In genomic region chr6:2770171-2770570, GRCh38 we compare ENCODE assay signal across 10 cellular contexts. TPM values are rescaled to one million over a fixed set of nuclear protein-coding genes. Genes with fewer than 3 reads are reported as not detected.
A peak's percentile ranks its signal among the peaks of the same experiment; 100 is the strongest.
DNase-seq lines count a peak whose midpoint lies in the region; ATAC-seq and TF ChIP-seq lines count a peak whose summit lies in the region.
"Had no signal": no experiment of that assay in that cellular context is flagged by ENCODE, and none has a peak within 500 bp of the region (broad histone marks: within the 10 kb centered on the region; RNA-seq: fewer than 3 reads in every experiment).

No MANE protein-coding gene starts in this region.

- H3K4me3 Mint-ChIP-seq in T-helper 17 cell: no peak overlapping the region
- H3K4me3 Mint-ChIP-seq: activated naive CD8-positive, alpha-beta T cell treated with anti-CD3 and anti-CD28 coated beads for 36 hours had no signal

- no peak overlapping the region for H2AFZ ChIP-seq in osteoblast (ENCODE audit: low read length)

- DNase-seq in HEK293T (ENCODE audit: extremely low spot score) (peak; percentile 56), T-helper 17 cell (no peak), cardiac septum (ENCODE audit: low spot score) (peak; percentile 85), retina (peak; percentile 31), osteoblast (ENCODE audit: insufficient read length, low spot score, missing footprints) (no peak), KG1 (lab: John Stamatoyannopoulos, UW) (no peak)
- no peak for DNase-seq in activated CD8-positive, alpha-beta memory T cell treated with anti-CD3 and anti-CD28 coated beads for 24 hours
- DNase-seq: activated naive CD8-positive, alpha-beta T cell treated with anti-CD3 and anti-CD28 coated beads for 36 hours; DMS79 treated with DMSO at 0.1 percent for 48 hours; stimulated activated CD4-positive, alpha-beta T cell treated with anti-CD3 and anti-CD28 coated beads, Interleukin-4, amount 100 ng/mL, for 24 hours had no signal

- H3K4me2 ChIP-seq in osteoblast (ENCODE audit: insufficient read depth, low read length): no peak overlapping the region

- H3K9me3 ChIP-seq in T-helper 17 cell (ENCODE audit: control insufficient read depth, low read length, poor library complexity, severe bottlenecking) (no peaks in the 10 kb centered on the region), osteoblast (ENCODE audit: low read depth, low read length) (no peaks in the 10 kb centered on the region)

- intact Hi-C loops in cardiac septum (cut with DNase I): no loop called here

- no peaks in the 10 kb centered on the region for H3K27me3 ChIP-seq in osteoblast (ENCODE audit: insufficient read depth, low read length)

- H3K27me3 Mint-ChIP-seq in T-helper 17 cell: no peaks in the 10 kb centered on the region
- H3K27me3 Mint-ChIP-seq: activated naive CD8-positive, alpha-beta T cell treated with anti-CD3 and anti-CD28 coated beads for 36 hours had no signal

- peaks cover 47% of the 10 kb centered on the region for H4K20me1 ChIP-seq in osteoblast (ENCODE audit: insufficient read depth, low read length)

- TF ChIP-seq CTCF in osteoblast (IDR thresholded peaks at IDR 0.05; ENCODE audit: extremely low read depth, low read depth, low read length): no peak

- no peak overlapping the region for H3K4me3 ChIP-seq in osteoblast (ENCODE audit: insufficient read depth, low read length)

- POLR2A ChIA-PET in HEK293T (lab: Yijun Ruan, JAX): interaction anchor here (0.6 to 1.7 kb wide), 5 partner anchors 9 to 1142 kb away, joined by 3 to 6 read pairs (median 4); no protein-coding TSS in a partner anchor

- no peak for ATAC-seq in T-helper 17 cell

- CTCF ChIA-PET in HEK293T (lab: Yijun Ruan, JAX): interaction anchor here (0.8 to 2.2 kb wide), 5 partner anchors 13 to 32 kb away, joined by 3 to 6 read pairs (median 4); no protein-coding TSS in a partner anchor

- H3K4me1 Mint-ChIP-seq in T-helper 17 cell: peaks cover 48% of the 10 kb centered on the region

- H3K27ac ChIP-seq in osteoblast (ENCODE audit: low read depth, low read length): no peak overlapping the region

- peaks cover 93% of the 10 kb centered on the region for H3K79me2 ChIP-seq in osteoblast (ENCODE audit: insufficient read depth, low read length)

- peaks cover 32% of the 10 kb centered on the region for H3K36me3 ChIP-seq in osteoblast (ENCODE audit: insufficient read depth, low read length)

- H3K36me3 Mint-ChIP-seq in T-helper 17 cell (ENCODE audit: low read depth): peaks cover 2% of the 10 kb centered on the region

- peaks cover 23% of the 10 kb centered on the region for H3K4me1 ChIP-seq in osteoblast (ENCODE audit: insufficient read depth, low read length)

- H3K27ac Mint-ChIP-seq in T-helper 17 cell: peak overlapping the region; percentile 39
- H3K27ac Mint-ChIP-seq: activated naive CD8-positive, alpha-beta T cell treated with anti-CD3 and anti-CD28 coated beads for 36 hours had no signal

TF ChIP-seq in HEK293T, 16 proteins besides CTCF, POLR2A, EP300 and RAD21:
- TF ChIP-seq FOXA1 (IDR thresholded peaks at IDR 0.05) (no peak), CTBP1 (IDR thresholded peaks at IDR 0.05; ENCODE audit: borderline replicate concordance) (no peak), FOXK2 (IDR thresholded peaks at IDR 0.05) (no peak), PKNOX1 (IDR thresholded peaks at IDR 0.05) (no peak), HDGF (IDR thresholded peaks at IDR 0.05; ENCODE audit: borderline replicate concordance) (no peak), LEF1 (IDR thresholded peaks at IDR 0.05; ENCODE audit: borderline replicate concordance) (no peak)
TF ChIP-seq in HEK293T: peak in this region for 0.

RNA-seq across cellular contexts. Expression of gene WRNIP1, which starts 5.0 kb away (rescaled TPM):
- total RNA-seq in T-helper 17 cell (10 to 100 TPM; 34.0 to 45.3 TPM), cardiac septum (35.2 TPM), osteoblast (25.3 and 26.5 TPM in 2 replicates)

RNA-seq across cellular contexts. Expression of gene MYLK4, which starts 19.4 kb away (rescaled TPM):
- total RNA-seq in T-helper 17 cell (1 to 10 TPM in 1 of 2 donors, under 1 TPM in 1; 0.45 to 1.7 TPM), cardiac septum (0.51 TPM), osteoblast (0.36 and 0.88 TPM in 2 replicates)

Comparison
In these comparisons a context has a peak if more than half of its experiments do, and no peak if none do; other contexts are left out.
1. DNase-seq: peak in HEK293T (single experiment), cardiac septum (single experiment) and retina (single experiment); none in T-helper 17 cell (0 of 3), osteoblast (single experiment), KG1 (single experiment) and activated CD8-positive, alpha-beta memory T cell treated with anti-CD3 and anti-CD28 coated beads for 24 hours (single experiment).